In the genomic region with DNA sequence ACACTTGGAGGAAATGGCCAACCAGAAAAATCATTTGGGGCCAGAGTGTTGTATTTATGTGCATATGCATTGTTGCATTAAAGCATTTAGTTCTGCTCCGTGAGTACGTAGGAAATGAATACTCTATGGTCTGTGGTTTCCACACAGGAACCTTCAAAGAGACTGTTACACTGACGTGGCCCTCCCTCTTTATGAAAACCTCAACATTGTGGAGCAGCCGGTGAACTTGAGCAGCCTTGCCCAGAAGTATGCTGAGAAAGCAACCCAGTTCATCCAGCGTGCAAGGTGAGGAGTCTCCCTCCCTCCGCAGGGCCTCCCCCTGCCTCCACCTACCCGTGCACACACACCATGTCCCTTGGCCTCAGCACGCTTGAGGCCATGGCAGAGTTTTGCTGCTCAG, we compare ENCODE assay signal across 8 cellular contexts.
DNase-seq lines count a peak whose midpoint lies in the region; ATAC-seq and TF ChIP-seq lines count a peak whose summit lies in the region.

No MANE protein-coding gene starts in this region.

- H3K27ac Mint-ChIP-seq in activated CD4-positive, alpha-beta T cell treated with anti-CD3 and anti-CD28 coated beads, Interleukin-2, amount 10 ng/mL, durations not matched to agents 24 days and 14 days = peak overlapping the region; percentile 77

- DNase-seq in activated CD4-positive, alpha-beta T cell treated with anti-CD3 and anti-CD28 coated beads, Interleukin-2, amount 10 ng/mL, durations not matched to agents 24 days and 14 days = peak; percentile 93
- DNase-seq in kidney epithelial cell (ENCODE audit: low read depth) = peak; percentile 14
- no peak for DNase-seq in NCI-H526 (lab: John Stamatoyannopoulos, UW)
- DNase-seq in kidney tubule cell (ENCODE audit: low spot score) = no peak

- H3K9me3 Mint-ChIP-seq in activated CD4-positive, alpha-beta T cell treated with anti-CD3 and anti-CD28 coated beads, Interleukin-2, amount 10 ng/mL, durations not matched to agents 24 days and 14 days = no peaks in the 10 kb centered on the region

- H3K36me3 Mint-ChIP-seq in activated CD4-positive, alpha-beta T cell treated with anti-CD3 and anti-CD28 coated beads, Interleukin-2, amount 10 ng/mL, durations not matched to agents 24 days and 14 days (ENCODE audit: low read depth) = peaks cover 9% of the 10 kb centered on the region

- no peak overlapping the region for H3K4me3 ChIP-seq in kidney epithelial cell (ENCODE audit: low read depth, low read length)

- no peak for TF ChIP-seq CTCF in kidney epithelial cell (IDR thresholded peaks at IDR 0.05; ENCODE audit: insufficient read depth, low read length, poor library complexity, severe bottlenecking)

- intact Hi-C loops in activated CD4-positive, alpha-beta T cell treated with anti-CD3 and anti-CD28 coated beads, Interleukin-2, amount 10 ng/mL, durations not matched to agents 24 days and 14 days (cut with micrococcal nuclease) = loop anchor here (1.0 to 2.0 kb wide), 5 partner anchors 10 to 80 kb away; no protein-coding TSS in a partner anchor

- ATAC-seq in GM18519 (IDR thresholded peaks at IDR 0.05; ENCODE audit: low FRiP score, unreplicated experiment) (peak; percentile 80), HG03139 (IDR thresholded peaks at IDR 0.05; ENCODE audit: unreplicated experiment) (peak; percentile 78), GM21526 (IDR thresholded peaks at IDR 0.05; ENCODE audit: low FRiP score, unreplicated experiment) (no peak), HG02970 (IDR thresholded peaks at IDR 0.05; ENCODE audit: low FRiP score, unreplicated experiment) (no peak)

- no peaks in the 10 kb centered on the region for H3K27me3 ChIP-seq in kidney epithelial cell (ENCODE audit: control insufficient read depth, insufficient read depth, low read length)

- peaks cover 56% of the 10 kb centered on the region for H3K4me1 Mint-ChIP-seq in activated CD4-positive, alpha-beta T cell treated with anti-CD3 and anti-CD28 coated beads, Interleukin-2, amount 10 ng/mL, durations not matched to agents 24 days and 14 days

- no peaks in the 10 kb centered on the region for H3K36me3 ChIP-seq in kidney epithelial cell (ENCODE audit: control insufficient read depth, insufficient read depth, low read length)

- peak overlapping the region; percentile 59 for H3K4me3 Mint-ChIP-seq in activated CD4-positive, alpha-beta T cell treated with anti-CD3 and anti-CD28 coated beads, Interleukin-2, amount 10 ng/mL, durations not matched to agents 24 days and 14 days

- H3K27me3 Mint-ChIP-seq in activated CD4-positive, alpha-beta T cell treated with anti-CD3 and anti-CD28 coated beads, Interleukin-2, amount 10 ng/mL, durations not matched to agents 24 days and 14 days = no peaks in the 10 kb centered on the region

Comparison
In these comparisons a context has a peak if more than half of its experiments do, and no peak if none do; other contexts are left out.
1. ATAC-seq: peak in GM18519 (single experiment) and HG03139 (single experiment); none in GM21526 (single experiment) and HG02970 (single experiment).
2. DNase-seq: peak in activated CD4-positive, alpha-beta T cell treated with anti-CD3 and anti-CD28 coated beads, Interleukin-2, amount 10 ng/mL, durations not matched to agents 24 days and 14 days (single experiment) and kidney epithelial cell (single experiment); none in NCI-H526 (0 of 2) and kidney tubule cell (single experiment).